ENCODE assay signal across 20 cellular contexts in the genomic region with DNA sequence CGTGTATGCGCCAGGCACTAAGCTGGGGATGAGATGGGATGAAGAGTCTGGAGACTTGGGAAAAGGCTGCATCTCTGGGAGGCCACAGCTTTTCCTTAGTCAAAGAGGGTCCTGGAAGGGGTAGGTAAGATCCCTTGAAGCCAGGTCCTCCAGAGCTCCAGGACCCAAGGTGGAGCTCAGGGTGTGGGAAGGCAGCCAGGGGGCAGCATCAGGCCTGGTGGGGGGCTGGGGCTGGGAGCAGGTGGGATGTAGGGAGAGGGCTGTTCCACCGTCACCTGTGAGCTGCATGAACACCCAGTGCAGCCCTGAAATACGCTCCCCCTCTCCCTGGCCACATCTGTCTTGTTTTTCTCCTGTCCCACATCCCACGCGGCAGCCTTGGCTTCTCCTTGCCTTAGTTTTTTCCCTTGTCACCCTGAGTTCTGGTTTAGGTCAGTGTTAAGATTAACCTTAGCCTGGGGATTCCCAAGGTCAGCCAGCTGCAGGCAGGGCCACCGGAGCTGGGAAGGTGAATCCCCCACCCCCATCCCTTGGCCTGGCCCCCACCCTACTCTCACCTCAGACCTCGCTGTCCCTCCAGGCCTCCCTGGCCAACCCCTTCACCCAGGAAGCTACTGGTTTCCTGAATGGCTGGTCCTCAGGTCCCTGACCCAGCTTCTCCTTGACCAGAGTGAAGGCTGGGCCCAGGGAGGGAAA. TPM values are rescaled to one million over a fixed set of nuclear protein-coding genes. Genes with fewer than 3 reads are reported as not detected.
"Had no signal": no experiment of that assay in that cellular context is flagged by ENCODE, and none has a peak within 500 bp of the region (broad histone marks: within the 10 kb centered on the region; RNA-seq: fewer than 3 reads in every experiment).

No MANE protein-coding gene starts in this region.

RNA-seq across cellular contexts. Expression of gene IGLL1, which starts 17.6 kb away (rescaled TPM):
- total RNA-seq: kidney; left colon; left lung; lower lobe of right lung; mammary epithelial cell; mucosa of gallbladder; naive thymus-derived CD8-positive, alpha-beta T cell; neural crest cell; occipital lobe; osteocyte; posterior vena cava; psoas muscle; sigmoid colon; thyroid gland; transverse colon; upper lobe of left lung had no signal
- polyA plus RNA-seq: immature natural killer cell; liver; mammary epithelial cell; naive thymus-derived CD8-positive, alpha-beta T cell; psoas muscle; sigmoid colon; small intestine; stomach had no signal

RNA-seq across cellular contexts. Expression of gene DRICH1, which starts 34.4 kb away (rescaled TPM):
- total RNA-seq: neural crest cell had no signal
- polyA plus RNA-seq: immature natural killer cell; liver; mammary epithelial cell; naive thymus-derived CD8-positive, alpha-beta T cell had no signal
